In genomic region chrX:30735839-30736238, GRCh38 we compare ENCODE assay signal across 8 cellular contexts.
DNase-seq lines count a peak whose midpoint lies in the region; ATAC-seq and TF ChIP-seq lines count a peak whose summit lies in the region.

No MANE protein-coding gene starts in this region.

- H3K79me2 ChIP-seq in OCI-LY7 (ENCODE audit: insufficient read depth, low read depth, low read length), result no peaks in the 10 kb centered on the region

- H3K27ac ChIP-seq in OCI-LY7 (ENCODE audit: low read depth, low read length, poor library complexity, severe bottlenecking), result no peak overlapping the region

- ATAC-seq in GM19372 (IDR thresholded peaks at IDR 0.05; ENCODE audit: low read depth, unreplicated experiment), result peak; percentile 89
- peak; percentile 89 for ATAC-seq in HG03460 (IDR thresholded peaks at IDR 0.05; ENCODE audit: unreplicated experiment)
- no peak for ATAC-seq in HG03280 (IDR thresholded peaks at IDR 0.05; ENCODE audit: unreplicated experiment)

- H3K4me3 Mint-ChIP-seq in Calu3 (ENCODE audit: low read depth, unreplicated experiment) (no peak overlapping the region), osteocyte (ENCODE audit: unreplicated experiment) (no peak overlapping the region)

- POLR2A ChIA-PET in OCI-LY7 (lab: Charles Lee), result interaction anchor here (1.0 kb wide), 1 partner anchor 22 kb away, joined by 3 read pairs; no protein-coding TSS in a partner anchor

- H3K27me3 Mint-ChIP-seq in Calu3 (ENCODE audit: unreplicated experiment) (no peaks in the 10 kb centered on the region), osteocyte (ENCODE audit: unreplicated experiment) (no peaks in the 10 kb centered on the region)

- no peak overlapping the region for H2AFZ ChIP-seq in OCI-LY7 (ENCODE audit: low read length)

- no peaks in the 10 kb centered on the region for H3K9me3 ChIP-seq in OCI-LY7 (ENCODE audit: low read length)

- no peak overlapping the region for H3K27ac Mint-ChIP-seq in Calu3 (ENCODE audit: unreplicated experiment)
- H3K27ac Mint-ChIP-seq in osteocyte (ENCODE audit: unreplicated experiment), result no peak overlapping the region

- H3K4me1 Mint-ChIP-seq in Calu3 (ENCODE audit: low read depth, unreplicated experiment), result no peaks in the 10 kb centered on the region
- no peaks in the 10 kb centered on the region for H3K4me1 Mint-ChIP-seq in osteocyte (ENCODE audit: unreplicated experiment)

- CTCF ChIA-PET in Calu3 (lab: Charles Lee) (interaction anchor here (0.5 to 1.1 kb wide), 5 partner anchors 101 to 971 kb away, joined by 3 to 5 read pairs (median 4); no protein-coding TSS in a partner anchor), OCI-LY7 (lab: Charles Lee; ENCODE audit: unreplicated experiment) (interaction anchor here (0.5 kb wide), 1 partner anchor 82 kb away, joined by 3 read pairs; no protein-coding TSS in a partner anchor)

- TF ChIP-seq CTCF in Calu3 (IDR thresholded peaks at IDR 0.05; ENCODE audit: unreplicated experiment) (peak; percentile 31), OCI-LY7 (conservative IDR thresholded peaks at IDR 0.05; ENCODE audit: low read length) (peak; percentile 84), fibroblast of mammary gland (conservative IDR thresholded peaks at IDR 0.05; ENCODE audit: control insufficient read depth, insufficient read depth, low read depth, low read length) (peak; percentile 83), osteocyte (IDR thresholded peaks at IDR 0.05) (peak; percentile 77)

- intact Hi-C loops in Calu3 (cut with micrococcal nuclease; ENCODE audit: unreplicated experiment), result loop anchor here (2.0 kb wide), 1 partner anchor 85 kb away; no protein-coding TSS in a partner anchor
- intact Hi-C loops in OCI-LY7 (cut with micrococcal nuclease; ENCODE audit: unreplicated experiment), result loop anchor here (5.0 to 10.0 kb wide), 3 partner anchors 86 to 239 kb away; partner anchors contain the start of gene TAB3

- peak; percentile 68 for DNase-seq in Calu3
- DNase-seq in OCI-LY7 (ENCODE audit: low spot score), result peak; percentile 69
- peak; percentile 63 for DNase-seq in activated T-cell treated with anti-CD3 and anti-CD28 coated beads for 1 hour (ENCODE audit: low read depth)
- peak; percentile 62 for DNase-seq in fibroblast of mammary gland (ENCODE audit: low read depth)
- DNase-seq in osteocyte (ENCODE audit: extremely low spot score, unreplicated experiment), result no peak

- BruUV-seq in Calu3 (replicated peaks; lab: Mats Ljungman, UMichigan) (no TSS peak), OCI-LY7 (replicated peaks; lab: Mats Ljungman, UMichigan) (no TSS peak)

- no peaks in the 10 kb centered on the region for H3K36me3 Mint-ChIP-seq in Calu3 (ENCODE audit: insufficient read depth, unreplicated experiment)
- no peaks in the 10 kb centered on the region for H3K36me3 Mint-ChIP-seq in osteocyte (ENCODE audit: unreplicated experiment)

- H3K9me3 Mint-ChIP-seq in Calu3 (ENCODE audit: low read depth, unreplicated experiment), result no peaks in the 10 kb centered on the region
- no peaks in the 10 kb centered on the region for H3K9me3 Mint-ChIP-seq in osteocyte (ENCODE audit: unreplicated experiment)

- H3K9me2 ChIP-seq in OCI-LY7 (ENCODE audit: insufficient read depth, low read length), result no peaks in the 10 kb centered on the region

- no peaks in the 10 kb centered on the region for H3K4me1 ChIP-seq in OCI-LY7 (ENCODE audit: insufficient read depth, low read length, poor library complexity, severe bottlenecking)

- H3K36me3 ChIP-seq in OCI-LY7 (ENCODE audit: insufficient read depth, low read length), result no peaks in the 10 kb centered on the region

- H3K4me3 ChIP-seq in OCI-LY7 (ENCODE audit: low read depth, low read length, poor library complexity, severe bottlenecking) (no peak overlapping the region), fibroblast of mammary gland (ENCODE audit: control insufficient read depth, low read depth, low read length) (no peak overlapping the region)

- no peaks in the 10 kb centered on the region for H4K20me1 ChIP-seq in OCI-LY7 (ENCODE audit: insufficient read depth, low read length)

- no peak overlapping the region for H3K4me2 ChIP-seq in OCI-LY7 (ENCODE audit: low read length)

Comparison
In these comparisons a context has a peak if more than half of its experiments do, and no peak if none do; other contexts are left out.
1. CTCF ChIP-seq: peak in every context shown above with its lines; median percentile 84 in OCI-LY7; 83 in fibroblast of mammary gland; 77 in osteocyte; 31 in Calu3.